In genomic region chr10:132420469-132421376, GRCh38 we compare ENCODE assay signal across 1 cellular context.
TF ChIP-seq lines count a peak whose summit lies in the region.

No MANE protein-coding gene starts in this region.

TF ChIP-seq in HepG2, 621 proteins besides CTCF, POLR2A, EP300 and RAD21 (continued from another document):
- TF ChIP-seq MTERF4 (CRISPR knock-in tag; IDR thresholded peaks at IDR 0.05): no peak
- no peak for TF ChIP-seq ZNF597 (CRISPR knock-in tag; IDR thresholded peaks at IDR 0.05)
- no peak for TF ChIP-seq ZFP37 (CRISPR knock-in tag; IDR thresholded peaks at IDR 0.05; ENCODE audit: borderline replicate concordance)
- 0 out of 2 replicates have a peak, but pooled peaks have one; percentile 21 for TF ChIP-seq MYC (CRISPR knock-in tag; IDR thresholded peaks at IDR 0.05; ENCODE audit: borderline replicate concordance)
- peak; percentile 88 for TF ChIP-seq HNRNPL (IDR thresholded peaks at IDR 0.05; ENCODE audit: low read depth, low read length)
- TF ChIP-seq TARDBP (CRISPR knock-in tag; IDR thresholded peaks at IDR 0.05): no peak
- no peak; the same call in 1 of the 2 replicates for TF ChIP-seq KDM2A (CRISPR knock-in tag; IDR thresholded peaks at IDR 0.05; ENCODE audit: borderline replicate concordance, low read depth)
- TF ChIP-seq ZNF710 (CRISPR knock-in tag; IDR thresholded peaks at IDR 0.05; ENCODE audit: borderline replicate concordance): 0 out of 2 replicates have a peak, but pooled peaks have one; percentile 9
- no peak for TF ChIP-seq DRAP1 (CRISPR knock-in tag; IDR thresholded peaks at IDR 0.05)
- no peak for TF ChIP-seq ZNF260 (CRISPR knock-in tag; IDR thresholded peaks at IDR 0.05; ENCODE audit: borderline replicate concordance, low read depth)
- peak; percentile 4; the same call in 1 of the 2 replicates for TF ChIP-seq ZNF350 (CRISPR knock-in tag; IDR thresholded peaks at IDR 0.05; ENCODE audit: borderline replicate concordance, low read depth)
- TF ChIP-seq MXD1 (CRISPR knock-in tag; IDR thresholded peaks at IDR 0.05): 0 out of 2 replicates have a peak, but pooled peaks have one; percentile 21
- TF ChIP-seq ZNF281 (CRISPR knock-in tag; IDR thresholded peaks at IDR 0.05; ENCODE audit: borderline replicate concordance): peak; percentile 22; the same call in 1 of the 2 replicates
- peak; percentile 29 for TF ChIP-seq TAF15 (IDR thresholded peaks at IDR 0.05; ENCODE audit: low read depth, low read length, poor library complexity, severe bottlenecking)
- TF ChIP-seq SRF (IDR thresholded peaks at IDR 0.05; ENCODE audit: low read depth, low read length): no peak
- peak; percentile 17 for TF ChIP-seq TEAD3 (CRISPR knock-in tag; optimal IDR thresholded peaks at IDR 0.05; ENCODE audit: borderline replicate concordance)
- 0 out of 2 replicates have a peak, but pooled peaks have one; percentile 22 for TF ChIP-seq ZNF264 (CRISPR knock-in tag; IDR thresholded peaks at IDR 0.05)
- 0 out of 2 replicates have a peak, but pooled peaks have one; percentile 47 for TF ChIP-seq ZNF512B (CRISPR knock-in tag; IDR thresholded peaks at IDR 0.05; ENCODE audit: borderline replicate concordance)
- no peak for TF ChIP-seq ZKSCAN1 (IDR thresholded peaks at IDR 0.05; ENCODE audit: low read length)
- TF ChIP-seq THRA (CRISPR knock-in tag; IDR thresholded peaks at IDR 0.05; ENCODE audit: borderline replicate concordance): peak; percentile 36; the same call in 1 of the 2 replicates
- no peak for TF ChIP-seq ZNF782 (CRISPR knock-in tag; IDR thresholded peaks at IDR 0.05; ENCODE audit: borderline replicate concordance)
- peak; percentile 95 for TF ChIP-seq HIC2 (CRISPR knock-in tag; IDR thresholded peaks at IDR 0.05; ENCODE audit: low read depth)
- TF ChIP-seq PAX8 (CRISPR knock-in tag; IDR thresholded peaks at IDR 0.05; ENCODE audit: borderline replicate concordance): no peak
- 0 out of 2 replicates have a peak, but pooled peaks have one; percentile 25 for TF ChIP-seq YEATS4 (CRISPR knock-in tag; IDR thresholded peaks at IDR 0.05; ENCODE audit: borderline replicate concordance)
